Comparison of ENCODE assay signal across 21 cellular contexts in genomic region chr7:28017372-28017771, GRCh38.
DNase-seq lines count a peak whose midpoint lies in the region; ATAC-seq and TF ChIP-seq lines count a peak whose summit lies in the region.
"Had no signal": no experiment of that assay in that cellular context is flagged by ENCODE, and none has a peak within 500 bp of the region (broad histone marks: within the 10 kb centered on the region; RNA-seq: fewer than 3 reads in every experiment).

No MANE protein-coding gene starts in this region.

- no peak overlapping the region for H3K4me3 ChIP-seq in fibroblast of lung (replicated peaks in 1 of 4; ENCODE audit: control extremely low read depth in 1 of 4, insufficient read depth in 1 of 4, low read depth in 3 of 4, low read length in 4 of 4)
- no peak overlapping the region for H3K4me3 ChIP-seq in rectal smooth muscle tissue (ENCODE audit: low read length)
- H3K4me3 ChIP-seq: heart left ventricle, neural progenitor cell had no signal

- no peaks in the 10 kb centered on the region for H3K79me2 ChIP-seq in fibroblast of lung (ENCODE audit: control insufficient read depth, insufficient read depth, low read length)

- no peak overlapping the region for H2AFZ ChIP-seq in fibroblast of lung (ENCODE audit: low read length)
- H2AFZ ChIP-seq: neural progenitor cell had no signal

- H3K27ac ChIP-seq in fibroblast of lung (ENCODE audit: insufficient read depth, low read length) (no peak overlapping the region), rectal smooth muscle tissue (ENCODE audit: low read depth, low read length) (peak overlapping the region; percentile 44)
- H3K27ac ChIP-seq: neural progenitor cell had no signal

- H3K4me2 ChIP-seq in fibroblast of lung (ENCODE audit: extremely low read depth, insufficient read depth, low read length), result no peak overlapping the region
- H3K4me2 ChIP-seq: neural progenitor cell had no signal

- no peaks in the 10 kb centered on the region for H4K20me1 ChIP-seq in fibroblast of lung (ENCODE audit: control insufficient read depth, extremely low read depth, insufficient read depth, low read length)

- H3K9ac ChIP-seq in fibroblast of lung (ENCODE audit: insufficient read depth, low read length), result no peak overlapping the region
- H3K9ac ChIP-seq in rectal smooth muscle tissue (ENCODE audit: low read length), result no peak overlapping the region
- H3K9ac ChIP-seq: neural progenitor cell had no signal

- DNase-seq in COLO829 (ENCODE audit: low spot score) (peak; percentile 54), NCI-H226 (peak; percentile 57), fibroblast of lung (ENCODE audit: low read depth in 2 of 2) (peak; percentile 40 to 72), germinal center (ENCODE audit: low spot score) (no peak), AML-193 (lab: John Stamatoyannopoulos, UW) (no peak), H4 (ENCODE audit: low spot score) (no peak)
- DNase-seq: activated CD8-positive, alpha-beta T cell treated with anti-CD3 and anti-CD28 coated beads for 36 hours; activated naive CD8-positive, alpha-beta T cell treated with anti-CD3 and anti-CD28 coated beads, Interleukin-2, amount 50 U/mL, for 24 hours; central memory CD4-positive, alpha-beta T cell; H9; heart left ventricle; kidney; NCI-H2081 treated with DMSO at 0.1 percent for 48 hours; NCI-H69; PC-3; right cardiac atrium; stimulated activated CD4-positive, alpha-beta T cell treated with anti-CD3 and anti-CD28 coated beads, Interleukin-1b, Interleukin-23, amount 100 ng/mL, for 48 hours; SW 1271 had no signal

- no peak for ATAC-seq in GM21786 (IDR thresholded peaks at IDR 0.05; ENCODE audit: unreplicated experiment)
- ATAC-seq: activated CD8-positive, alpha-beta T cell treated with anti-CD3 and anti-CD28 coated beads for 36 hours; activated naive CD8-positive, alpha-beta T cell treated with anti-CD3 and anti-CD28 coated beads, Interleukin-2, amount 50 U/mL, for 24 hours; heart left ventricle; PC-3; right cardiac atrium had no signal

- H3K27me3 ChIP-seq in fibroblast of lung (ENCODE audit: control insufficient read depth, insufficient read depth, low read length) (no peaks in the 10 kb centered on the region), rectal smooth muscle tissue (ENCODE audit: control insufficient read depth, insufficient read depth, low read length) (no peaks in the 10 kb centered on the region)
- H3K27me3 ChIP-seq: heart left ventricle, neural progenitor cell had no signal

- no peaks in the 10 kb centered on the region for H3K4me1 ChIP-seq in fibroblast of lung (ENCODE audit: control insufficient read depth, extremely low read depth, insufficient read depth, low read length)
- H3K4me1 ChIP-seq in rectal smooth muscle tissue (ENCODE audit: control insufficient read depth, insufficient read depth, low read length), result peaks cover 33% of the 10 kb centered on the region

- TF ChIP-seq CTCF in fibroblast of lung (conservative IDR thresholded peaks at IDR 0.05 in 1 of 2, IDR thresholded peaks at IDR 0.05 in 1 of 2; ENCODE audit: low read depth in 1 of 2, low read length in 2 of 2), result no peak

- H3K36me3 ChIP-seq in fibroblast of lung (ENCODE audit: control insufficient read depth, insufficient read depth, low read length) (no peaks in the 10 kb centered on the region), rectal smooth muscle tissue (ENCODE audit: control insufficient read depth, insufficient read depth, low read length) (no peaks in the 10 kb centered on the region)
- H3K36me3 ChIP-seq: heart left ventricle, neural progenitor cell had no signal

- no peaks in the 10 kb centered on the region for H3K9me3 ChIP-seq in fibroblast of lung (ENCODE audit: control insufficient read depth, insufficient read depth, low read depth, low read length)
- H3K9me3 ChIP-seq: heart left ventricle had no signal

Comparison
In these comparisons a context has a peak if more than half of its experiments do, and no peak if none do; other contexts are left out.
1. DNase-seq: peak in COLO829 (single experiment), NCI-H226 (single experiment) and fibroblast of lung (2 of 2); none in germinal center (single experiment), AML-193 (0 of 2) and H4 (single experiment).